11 cellular contexts compared by ENCODE assay signal in the genomic region with DNA sequence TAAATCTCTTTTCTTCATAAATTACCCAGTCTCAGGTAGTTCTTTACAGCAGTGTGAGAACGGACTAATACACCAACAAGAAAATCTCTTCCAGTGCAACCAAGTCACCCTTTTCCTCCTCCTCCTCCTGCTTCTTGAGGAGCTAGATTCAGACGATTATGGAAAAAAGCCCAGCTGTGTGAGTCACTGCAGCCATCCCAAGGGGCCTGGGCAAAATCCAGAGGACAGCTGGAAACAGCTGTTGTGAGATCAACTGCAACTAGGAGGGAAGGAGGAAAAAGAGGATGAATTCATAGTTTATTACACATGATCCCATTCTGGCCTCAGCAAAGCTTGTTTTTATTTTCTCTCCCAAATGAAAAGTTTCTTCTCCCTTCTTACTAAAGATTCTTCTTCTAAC. TPM values are rescaled to one million over a fixed set of nuclear protein-coding genes. Genes with fewer than 3 reads are reported as not detected.
DNase-seq lines count a peak whose midpoint lies in the region; ATAC-seq, FAIRE-seq and TF ChIP-seq lines count a peak whose summit lies in the region.
"Had no signal": no experiment of that assay in that cellular context is flagged by ENCODE, and none has a peak within 500 bp of the region (broad histone marks: within the 10 kb centered on the region; RNA-seq: fewer than 3 reads in every experiment).

No MANE protein-coding gene starts in this region.

- TF ChIP-seq CTCF in MCF 10A (IDR thresholded peaks at IDR 0.05; ENCODE audit: unreplicated experiment) (no peak), kidney epithelial cell (IDR thresholded peaks at IDR 0.05; ENCODE audit: insufficient read depth, low read length, poor library complexity, severe bottlenecking) (no peak), spleen (IDR thresholded peaks at IDR 0.05 in 8 of 11, conservative IDR thresholded peaks at IDR 0.05 in 3 of 11) (no peak)

- intact Hi-C loops in MCF 10A (cut with micrococcal nuclease) (no loop called here), spleen (cut with DNase I; ENCODE audit: low total_unique reads) (no loop called here)

- no peaks in the 10 kb centered on the region for H3K9me3 Mint-ChIP-seq in MCF 10A (ENCODE audit: unreplicated experiment)
- H3K9me3 Mint-ChIP-seq in stimulated activated naive B cell treated with anti-CD40 and anti-IgM and Interleukin-4, amounts not matched to agents 10 μg/mL and 1 μg/mL and 100 μg/mL, for 72 hours, result no peaks in the 10 kb centered on the region
- H3K9me3 Mint-ChIP-seq: activated CD4-positive, alpha-beta T cell treated with anti-CD3 and anti-CD28 coated beads, Interleukin-2, amount 10 ng/mL, durations not matched to agents 24 days and 14 days had no signal

- H3K27ac Mint-ChIP-seq in MCF 10A (ENCODE audit: low read depth, unreplicated experiment), result peak overlapping the region; percentile 39
- H3K27ac Mint-ChIP-seq in stimulated activated naive B cell treated with anti-CD40 and anti-IgM and Interleukin-4, amounts not matched to agents 10 μg/mL and 1 μg/mL and 100 μg/mL, for 72 hours, result no peak overlapping the region
- H3K27ac Mint-ChIP-seq: activated CD4-positive, alpha-beta T cell treated with anti-CD3 and anti-CD28 coated beads, Interleukin-2, amount 10 ng/mL, durations not matched to agents 24 days and 14 days had no signal

- H3K9me3 ChIP-seq in spleen, result no peaks in the 10 kb centered on the region

- DNase-seq in H54 (ENCODE audit: insufficient read length, low spot score) (peak; percentile 15), MCF 10A (ENCODE audit: unreplicated experiment) (peak; percentile 59), kidney epithelial cell (ENCODE audit: low read depth) (peak; percentile 43), spleen (no peak), OCI-M2 (lab: John Stamatoyannopoulos, UW; ENCODE audit: unreplicated experiment) (no peak), GM19240 (ENCODE audit: insufficient read length, low spot score) (no peak)
- DNase-seq in stimulated activated CD4-positive, alpha-beta T cell treated with anti-CD3 and anti-CD28 coated beads, Interleukin-15, amount 100 ng/mL, for 24 hours, result no peak
- DNase-seq in stimulated activated naive B cell treated with anti-CD40 and anti-IgM and Interleukin-4, amounts not matched to agents 10 μg/mL and 1 μg/mL and 100 μg/mL, for 72 hours, result no peak
- DNase-seq: activated CD4-positive, alpha-beta T cell treated with anti-CD3 and anti-CD28 coated beads, Interleukin-2, amount 10 ng/mL, durations not matched to agents 24 days and 14 days; NCI-H2081 treated with DMSO at 0.1 percent for 48 hours had no signal

- TF ChIP-seq POLR2A in H54 (IDR thresholded peaks at IDR 0.05; ENCODE audit: low read depth, low read length) (no peak), spleen (IDR thresholded peaks at IDR 0.05) (no peak)

- no peak for ATAC-seq in stimulated activated naive B cell treated with anti-CD40 and anti-IgM and Interleukin-4, amounts not matched to agents 10 μg/mL and 1 μg/mL and 100 μg/mL, for 72 hours (replicated peaks)

- H3K4me3 ChIP-seq in kidney epithelial cell (ENCODE audit: low read depth, low read length), result no peak overlapping the region
- no peak overlapping the region for H3K4me3 ChIP-seq in spleen

- H3K27me3 Mint-ChIP-seq in MCF 10A (ENCODE audit: insufficient read depth, unreplicated experiment), result no peaks in the 10 kb centered on the region
- peaks cover 17 to 32% of the 10 kb centered on the region in 2 donors for H3K27me3 Mint-ChIP-seq in stimulated activated naive B cell treated with anti-CD40 and anti-IgM and Interleukin-4, amounts not matched to agents 10 μg/mL and 1 μg/mL and 100 μg/mL, for 72 hours

- H3K27me3 ChIP-seq in kidney epithelial cell (ENCODE audit: control insufficient read depth, insufficient read depth, low read length), result no peaks in the 10 kb centered on the region
- H3K27me3 ChIP-seq in spleen (replicated peaks in 1 of 7), result peaks cover 0 to 9% (median 0%) of the 10 kb centered on the region in 7 donors

- POLR2A ChIA-PET in MCF 10A (lab: Yijun Ruan, JAX), result interaction anchor here (0.8 to 1.0 kb wide), 3 partner anchors 28 to 56 kb away, joined by 3 to 5 read pairs (median 4); no protein-coding TSS in a partner anchor

- CTCF ChIA-PET in MCF 10A (lab: Yijun Ruan, JAX), result interaction anchor here (1.0 kb wide), 1 partner anchor 13 kb away, joined by 3 read pairs; no protein-coding TSS in a partner anchor

- BruUV-seq in MCF 10A (replicated peaks; lab: Mats Ljungman, UMichigan), result no TSS peak

- H3K27ac ChIP-seq in spleen, result peak overlapping the region in 7 of 8 donors; percentile 27 to 68 (median 59)
- H3K27ac ChIP-seq: epithelial cell of prostate had no signal

- H3K4me1 ChIP-seq in spleen, result peaks cover 0 to 21% (median 4%) of the 10 kb centered on the region in 6 donors

- 65 to 82% (median 76%) methylated on average over 2 of the region's 2 CpGs for WGBS in spleen, 5 donors

- peaks cover 5% of the 10 kb centered on the region for H3K36me3 Mint-ChIP-seq in MCF 10A (ENCODE audit: insufficient read depth, unreplicated experiment)
- H3K36me3 Mint-ChIP-seq in stimulated activated naive B cell treated with anti-CD40 and anti-IgM and Interleukin-4, amounts not matched to agents 10 μg/mL and 1 μg/mL and 100 μg/mL, for 72 hours, result no peaks in the 10 kb centered on the region

- peaks cover 9% of the 10 kb centered on the region for H3K4me1 Mint-ChIP-seq in MCF 10A (ENCODE audit: insufficient read depth, unreplicated experiment)
- peaks cover 1 to 10% of the 10 kb centered on the region in 2 donors for H3K4me1 Mint-ChIP-seq in stimulated activated naive B cell treated with anti-CD40 and anti-IgM and Interleukin-4, amounts not matched to agents 10 μg/mL and 1 μg/mL and 100 μg/mL, for 72 hours
- H3K4me1 Mint-ChIP-seq: activated CD4-positive, alpha-beta T cell treated with anti-CD3 and anti-CD28 coated beads, Interleukin-2, amount 10 ng/mL, durations not matched to agents 24 days and 14 days had no signal

- H3K36me3 ChIP-seq in kidney epithelial cell (ENCODE audit: control insufficient read depth, insufficient read depth, low read length), result no peaks in the 10 kb centered on the region
- H3K36me3 ChIP-seq in spleen, result no peaks in the 10 kb centered on the region

- FAIRE-seq in H54 (lab: Jason Lieb, UNC), result peak; percentile 84

- no peak overlapping the region for H3K4me3 Mint-ChIP-seq in MCF 10A (ENCODE audit: unreplicated experiment)
- no peak overlapping the region for H3K4me3 Mint-ChIP-seq in stimulated activated naive B cell treated with anti-CD40 and anti-IgM and Interleukin-4, amounts not matched to agents 10 μg/mL and 1 μg/mL and 100 μg/mL, for 72 hours
- H3K4me3 Mint-ChIP-seq: activated CD4-positive, alpha-beta T cell treated with anti-CD3 and anti-CD28 coated beads, Interleukin-2, amount 10 ng/mL, durations not matched to agents 24 days and 14 days had no signal

RNA-seq across cellular contexts. Expression of gene RBFOX2, which starts 32.9 kb away (rescaled TPM):
- total RNA-seq in MCF 10A (2022) (89.4 and 92.0 TPM in 2 replicates), kidney epithelial cell (75.1 and 91.2 TPM in 2 replicates), spleen (10 to 100 TPM; 23.2 to 39.6 (median 34.7) TPM)
- 1 to 10 TPM; 2.6 to 8.9 (median 2.7) TPM for polyA plus RNA-seq in spleen

Comparison
In these comparisons a context has a peak if more than half of its experiments do, and no peak if none do; other contexts are left out.
1. DNase-seq: peak in H54 (single experiment), MCF 10A (single experiment) and kidney epithelial cell (single experiment); none in spleen (single experiment), stimulated activated CD4-positive, alpha-beta T cell treated with anti-CD3 and anti-CD28 coated beads, Interleukin-15, amount 100 ng/mL, for 24 hours (single experiment), OCI-M2 (single experiment), GM19240 (single experiment) and stimulated activated naive B cell treated with anti-CD40 and anti-IgM and Interleukin-4, amounts not matched to agents 10 μg/mL and 1 μg/mL and 100 μg/mL, for 72 hours (single experiment).